Comparison of ENCODE assay signal across 29 cellular contexts in the genomic region with DNA sequence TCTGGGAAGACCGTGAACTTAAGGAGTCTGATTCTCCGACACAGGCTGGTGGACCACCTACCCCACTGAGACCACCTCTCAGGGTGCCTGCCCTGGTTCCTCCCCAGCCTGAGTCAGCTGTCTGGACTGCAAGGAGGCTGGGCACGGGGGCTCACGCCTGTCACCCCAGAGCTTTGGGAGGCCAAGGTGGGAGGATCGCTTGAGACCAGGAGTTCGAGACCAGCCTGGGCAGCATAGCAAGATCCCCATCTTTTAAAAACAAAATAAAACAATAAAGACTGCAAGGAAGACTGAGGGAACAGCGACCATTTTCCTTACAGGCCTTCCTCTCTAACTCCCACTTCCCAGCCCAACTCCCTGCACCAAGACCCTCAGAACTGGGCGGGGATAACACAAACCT. TPM values are rescaled to one million over a fixed set of nuclear protein-coding genes. Genes with fewer than 3 reads are reported as not detected.
"Had no signal": no experiment of that assay in that cellular context is flagged by ENCODE, and none has a peak within 500 bp of the region (broad histone marks: within the 10 kb centered on the region; RNA-seq: fewer than 3 reads in every experiment).

No MANE protein-coding gene starts in this region.

- H3K36me3 Mint-ChIP-seq: brain, WTC11 had no signal

- ATAC-seq: Panc1, T-helper 17 cell, WTC11 had no signal

- H3K27ac ChIP-seq: RWPE1 had no signal

- DNase-seq: activated CD4-positive, alpha-beta memory T cell treated with anti-CD3 and anti-CD28 coated beads, Interleukin-2, amount 10 ng/mL, durations not matched to agents 7 days and 5 days; activated CD4-positive, alpha-beta T cell treated with anti-CD3 and anti-CD28 coated beads for 1 hour; activated CD4-positive, alpha-beta T cell treated with anti-CD3 and anti-CD28 coated beads, Interleukin-2, amount 10 ng/mL, durations not matched to agents 24 days and 14 days; activated gamma-delta T cell treated with Interleukin-2 at 50 U/mL for 16 hours; activated naive CD4-positive, alpha-beta T cell treated with anti-CD3 and anti-CD28 coated beads, Interleukin-2, amount 10 ng/mL, durations not matched to agents 7 days and 5 days; activated T-cell treated with anti-CD3 and anti-CD28 coated beads for 4 hours; activated T-cell treated with anti-CD3 and anti-CD28 coated beads, Interleukin-2, amount 50 U/mL, for 48 hours; aorta; Karpas-422; MM.1S; NCI-H1105; NCI-H1436; NCI-H1694 treated with DMSO at 0.1 percent for 48 hours; NCI-H2081; NCI-H510A treated with DMSO at 0.1 percent for 48 hours; NCI-H69; NK-92 treated with Interleukin-12 subunit alpha and Interleukin-12 subunit beta, amount 100 ng/mL, for 24 hours; OCI-M1; SHP77; T-helper 17 cell; T-helper 9 cell had no signal

- H3K27me3 Mint-ChIP-seq: activated CD4-positive, alpha-beta memory T cell treated with anti-CD3 and anti-CD28 coated beads, Interleukin-2, amount 10 ng/mL, durations not matched to agents 7 days and 5 days; activated CD4-positive, alpha-beta T cell treated with anti-CD3 and anti-CD28 coated beads, Interleukin-2, amount 10 ng/mL, durations not matched to agents 24 days and 14 days; central memory CD8-positive, alpha-beta T cell; T-helper 17 cell had no signal

- H3K27ac Mint-ChIP-seq: activated CD4-positive, alpha-beta memory T cell treated with anti-CD3 and anti-CD28 coated beads, Interleukin-2, amount 10 ng/mL, durations not matched to agents 7 days and 5 days; activated CD4-positive, alpha-beta T cell treated with anti-CD3 and anti-CD28 coated beads, Interleukin-2, amount 10 ng/mL, durations not matched to agents 24 days and 14 days; activated naive CD4-positive, alpha-beta T cell treated with anti-CD3 and anti-CD28 coated beads, Interleukin-2, amount 10 ng/mL, durations not matched to agents 7 days and 5 days; activated T-helper 2 cell treated with anti-CD3 and anti-CD28 coated beads, Interferon-gamma antibody, Interleukin-2, Interleukin-4, amounts not matched to agents 10 μg/mL and 5 μg/mL and 100 μg/mL, durations not matched to agents 14 hours and 24 hours and 36 hours; brain; T-helper 17 cell; WTC11 had no signal

- H3K4me3 Mint-ChIP-seq: activated CD4-positive, alpha-beta memory T cell treated with anti-CD3 and anti-CD28 coated beads, Interleukin-2, amount 10 ng/mL, durations not matched to agents 7 days and 5 days; activated CD4-positive, alpha-beta T cell treated with anti-CD3 and anti-CD28 coated beads, Interleukin-2, amount 10 ng/mL, durations not matched to agents 24 days and 14 days; activated naive CD4-positive, alpha-beta T cell treated with anti-CD3 and anti-CD28 coated beads, Interleukin-2, amount 10 ng/mL, durations not matched to agents 7 days and 5 days; brain; central memory CD8-positive, alpha-beta T cell; T-helper 17 cell; WTC11 had no signal

- H3K9me3 Mint-ChIP-seq: activated CD4-positive, alpha-beta memory T cell treated with anti-CD3 and anti-CD28 coated beads, Interleukin-2, amount 10 ng/mL, durations not matched to agents 7 days and 5 days; activated CD4-positive, alpha-beta T cell treated with anti-CD3 and anti-CD28 coated beads, Interleukin-2, amount 10 ng/mL, durations not matched to agents 24 days and 14 days; activated naive CD4-positive, alpha-beta T cell treated with anti-CD3 and anti-CD28 coated beads, Interleukin-2, amount 10 ng/mL, durations not matched to agents 7 days and 5 days; activated T-helper 2 cell treated with anti-CD3 and anti-CD28 coated beads, Interferon-gamma antibody, Interleukin-2, Interleukin-4, amounts not matched to agents 10 μg/mL and 5 μg/mL and 100 μg/mL, durations not matched to agents 14 hours and 24 hours and 36 hours; brain; central memory CD8-positive, alpha-beta T cell; WTC11 had no signal

- H3K4me1 Mint-ChIP-seq: brain, WTC11 had no signal

RNA-seq across cellular contexts. Expression of a gene that starts 4.2 kb away (rescaled TPM):
- total RNA-seq: WTC11 had no signal

RNA-seq across cellular contexts. Expression of a gene that starts 8.0 kb away (rescaled TPM):
- total RNA-seq: activated CD4-positive, alpha-beta memory T cell treated with anti-CD3 and anti-CD28 coated beads, Interleukin-2, amount 10 ng/mL, durations not matched to agents 7 days and 5 days; activated CD4-positive, alpha-beta T cell treated with anti-CD3 and anti-CD28 coated beads, Interleukin-2, amount 10 ng/mL, durations not matched to agents 24 days and 14 days; activated CD8-positive, alpha-beta memory T cell treated with anti-CD3 and anti-CD28 coated beads for 36 hours; activated T-helper 2 cell treated with anti-CD3 and anti-CD28 coated beads, Interferon-gamma antibody, Interleukin-2, Interleukin-4, amounts not matched to agents 10 μg/mL and 5 μg/mL and 100 μg/mL, durations not matched to agents 14 hours and 24 hours and 36 hours; SK-MEL-5; T-helper 17 cell; WTC11 had no signal

RNA-seq across cellular contexts. Expression of a gene that starts 26.5 kb away (rescaled TPM):
- total RNA-seq: activated CD4-positive, alpha-beta T cell treated with anti-CD3 and anti-CD28 coated beads, Interleukin-2, amount 10 ng/mL, durations not matched to agents 24 days and 14 days; activated T-helper 2 cell treated with anti-CD3 and anti-CD28 coated beads, Interferon-gamma antibody, Interleukin-2, Interleukin-4, amounts not matched to agents 10 μg/mL and 5 μg/mL and 100 μg/mL, durations not matched to agents 14 hours and 24 hours and 36 hours; SK-MEL-5; T-helper 17 cell had no signal

RNA-seq across cellular contexts. Expression of a gene that starts 40.1 kb away (rescaled TPM):
- total RNA-seq: activated CD4-positive, alpha-beta memory T cell treated with anti-CD3 and anti-CD28 coated beads, Interleukin-2, amount 10 ng/mL, durations not matched to agents 7 days and 5 days; activated CD4-positive, alpha-beta T cell treated with anti-CD3 and anti-CD28 coated beads, Interleukin-2, amount 10 ng/mL, durations not matched to agents 24 days and 14 days; activated CD8-positive, alpha-beta memory T cell treated with anti-CD3 and anti-CD28 coated beads for 36 hours; activated T-helper 2 cell treated with anti-CD3 and anti-CD28 coated beads, Interferon-gamma antibody, Interleukin-2, Interleukin-4, amounts not matched to agents 10 μg/mL and 5 μg/mL and 100 μg/mL, durations not matched to agents 14 hours and 24 hours and 36 hours had no signal
